1 cellular context compared by ENCODE assay signal in the genomic region with DNA sequence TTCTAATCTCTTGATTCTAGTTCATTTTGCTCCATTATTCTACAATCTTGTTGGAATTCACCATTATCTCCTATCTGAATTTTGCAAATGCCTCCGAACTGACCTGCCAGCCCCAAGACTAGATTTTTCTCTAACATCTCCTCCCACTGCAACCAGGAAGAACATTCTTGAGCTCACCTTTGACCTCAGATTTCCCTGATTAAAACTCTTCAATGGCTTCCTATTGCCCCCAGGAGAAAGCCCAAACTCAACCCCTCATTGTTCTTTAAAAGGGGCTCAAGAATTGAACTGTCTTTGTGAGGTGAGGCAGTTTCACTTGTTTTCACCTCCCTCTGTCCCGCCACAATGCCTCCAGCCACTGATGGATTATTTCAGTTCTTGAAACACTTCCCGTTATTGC.
TF ChIP-seq lines count a peak whose summit lies in the region.

No MANE protein-coding gene starts in this region.

TF ChIP-seq in H1, 55 proteins besides CTCF, POLR2A, EP300 and RAD21:
- no peak for TF ChIP-seq CREB1 (IDR thresholded peaks at IDR 0.05)
- no peak for TF ChIP-seq KDM1A (IDR thresholded peaks at IDR 0.05; ENCODE audit: borderline replicate concordance, low read length)
- TF ChIP-seq SAP30 (IDR thresholded peaks at IDR 0.05; ENCODE audit: insufficient read depth, insufficient replicate concordance, low read length): no peak
- TF ChIP-seq HDAC6 (IDR thresholded peaks at IDR 0.05; ENCODE audit: low read depth, low read length): no peak
- TF ChIP-seq SUZ12 (IDR thresholded peaks at IDR 0.05; ENCODE audit: low read length): no peak
- TF ChIP-seq POLR2AphosphoS5 (IDR thresholded peaks at IDR 0.05; ENCODE audit: low read depth, low read length): no peak
- no peak for TF ChIP-seq EGR1 (IDR thresholded peaks at IDR 0.05; ENCODE audit: borderline replicate concordance, low read depth, low read length)
- TF ChIP-seq ZNF274 (IDR thresholded peaks at IDR 0.05; ENCODE audit: borderline replicate concordance, extremely low read depth, low read length): no peak
- no peak for TF ChIP-seq POU5F1 (IDR thresholded peaks at IDR 0.05; ENCODE audit: low read depth, low read length)
- no peak for TF ChIP-seq CBX8 (IDR thresholded peaks at IDR 0.05; ENCODE audit: borderline replicate concordance, low read depth, low read length)
- no peak for TF ChIP-seq JUN (IDR thresholded peaks at IDR 0.05; ENCODE audit: low read depth, low read length)
- TF ChIP-seq PHF8 (conservative IDR thresholded peaks at IDR 0.05; ENCODE audit: low read depth, low read length): no peak
- TF ChIP-seq SIRT6 (IDR thresholded peaks at IDR 0.05; ENCODE audit: low read length): no peak
- no peak for TF ChIP-seq EZH2 (IDR thresholded peaks at IDR 0.05; ENCODE audit: low read depth, low read length, severe bottlenecking)
